In the genomic region with DNA sequence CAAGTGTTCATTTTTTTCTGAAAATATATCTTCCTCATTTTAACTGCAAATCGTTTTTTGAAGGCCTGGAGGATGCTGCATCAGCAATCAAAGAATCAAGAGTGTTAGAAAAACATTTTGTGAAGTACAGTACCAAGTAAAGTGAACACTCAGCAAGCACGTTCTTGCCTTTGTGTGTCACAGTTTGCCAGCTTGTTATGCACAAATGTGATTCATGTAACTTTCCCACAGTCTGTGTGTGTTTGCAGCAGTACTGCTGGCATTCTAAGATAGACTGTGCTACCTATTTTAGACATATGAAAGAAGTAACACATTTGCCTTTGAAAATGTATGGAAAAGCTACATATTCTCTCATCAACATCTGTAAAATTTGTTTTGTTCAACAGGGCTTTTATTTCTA, we compare ENCODE assay signal across 25 cellular contexts.
"Had no signal": no experiment of that assay in that cellular context is flagged by ENCODE, and none has a peak within 500 bp of the region (broad histone marks: within the 10 kb centered on the region; RNA-seq: fewer than 3 reads in every experiment).

No MANE protein-coding gene starts in this region.

- H3K36me3 ChIP-seq: cardiac muscle cell, gastroesophageal sphincter, heart right ventricle, thyroid gland had no signal

- H3K27me3 ChIP-seq: cardiac muscle cell, gastroesophageal sphincter, thyroid gland had no signal

- ATAC-seq: gastroesophageal sphincter; heart right ventricle; left lobe of liver; natural killer cell; psoas muscle; right cardiac atrium; stimulated activated naive CD8-positive, alpha-beta T cell treated with anti-CD3 and anti-CD28 coated beads, Interleukin-15, amount 100 ng/mL, for 72 hours had no signal

- H3K4me1 ChIP-seq: gastroesophageal sphincter, heart right ventricle, psoas muscle, thyroid gland had no signal

- H3K27ac ChIP-seq: cardiac muscle cell, coronary artery, gastroesophageal sphincter, heart right ventricle, psoas muscle, skin epidermis, thyroid gland had no signal

- H3K9me3 ChIP-seq: gastroesophageal sphincter, heart right ventricle, psoas muscle, thyroid gland had no signal

- FAIRE-seq: endothelial cell of umbilical vein, keratinocyte had no signal

- H3K4me3 ChIP-seq: cardiac muscle cell, coronary artery, gastroesophageal sphincter, heart right ventricle, lung, psoas muscle, skin epidermis, thyroid gland had no signal

- DNase-seq: dermis blood vessel endothelial cell; effector memory CD4-positive, alpha-beta T cell; erythroblast; heart right ventricle; hippocampal formation; immature natural killer cell; natural killer cell; posterior cingulate gyrus; psoas muscle; right cardiac atrium; stimulated activated CD4-positive, alpha-beta T cell treated with anti-CD3 and anti-CD28 coated beads, Interleukin-15, amount 100 ng/mL, for 24 hours; stimulated activated CD4-positive, alpha-beta T cell treated with anti-CD3 and anti-CD28 coated beads, Interleukin-2, amount 100 ng/mL, for 48 hours; stimulated activated CD8-positive, alpha-beta memory T cell treated with anti-CD3 and anti-CD28 coated beads, Interleukin-4, amount 100 ng/mL, for 48 hours; stimulated activated naive CD4-positive, alpha-beta T cell; stimulated activated naive CD8-positive, alpha-beta T cell treated with anti-CD3 and anti-CD28 coated beads, Interleukin-15, amount 100 ng/mL, for 72 hours; thyroid gland; trophoblast cell had no signal
